Comparison of ENCODE assay signal across 8 cellular contexts in genomic region chr22:19120829-19121630, GRCh38. TPM values are rescaled to one million over a fixed set of nuclear protein-coding genes. Genes with fewer than 3 reads are reported as not detected.
DNase-seq lines count a peak whose midpoint lies in the region; TF ChIP-seq lines count a peak whose summit lies in the region.

No MANE protein-coding gene starts in this region.

- no peak overlapping the region for H2AFZ ChIP-seq in OCI-LY1 (ENCODE audit: low read length)

- H3K27ac ChIP-seq in OCI-LY1 (ENCODE audit: low read depth, low read length, poor library complexity, severe bottlenecking) (no peak overlapping the region), uterus (peak overlapping the region; percentile 84 to 90)

- H3K36me3 ChIP-seq in OCI-LY1 (ENCODE audit: insufficient read depth, low read length) (peaks cover under 1% of the 10 kb centered on the region; the same call in 1 of the 2 replicates), uterus (no peaks in the 10 kb centered on the region)

- no peaks in the 10 kb centered on the region for H3K9me3 ChIP-seq in OCI-LY1 (ENCODE audit: low read length)
- no peaks in the 10 kb centered on the region for H3K9me3 ChIP-seq in uterus

- H3K9me2 ChIP-seq in OCI-LY1 (ENCODE audit: low read depth, low read length), result no peaks in the 10 kb centered on the region

- peak overlapping the region; percentile 99 for H3K4me3 ChIP-seq in OCI-LY1 (ENCODE audit: low read depth, low read length, poor library complexity, severe bottlenecking)
- peak overlapping the region; percentile 84 to 85 for H3K4me3 ChIP-seq in uterus

- H3F3A ChIP-seq in OCI-LY1 (ENCODE audit: insufficient read depth, low read length), result no peaks in the 10 kb centered on the region

- H3K9ac ChIP-seq in OCI-LY1 (ENCODE audit: low read length), result peak overlapping the region; percentile 97

- H3K27me3 ChIP-seq in OCI-LY1 (ENCODE audit: insufficient read depth, low read length) (no peaks in the 10 kb centered on the region), uterus (no peaks in the 10 kb centered on the region)

- H3K4me1 ChIP-seq in OCI-LY1 (ENCODE audit: insufficient read depth, low read length, severe bottlenecking), result peaks cover 60% of the 10 kb centered on the region
- H3K4me1 ChIP-seq in uterus, result peaks cover 0 to 35% of the 10 kb centered on the region in 2 donors

- DNase-seq in activated T-cell treated with anti-CD3 and anti-CD28 coated beads for 24 hours (ENCODE audit: low read depth), result peak; percentile 26
- DNase-seq in activated T-cell treated with anti-CD3 and anti-CD28 coated beads for 4 hours, result no peak
- peak; percentile 59 for DNase-seq in cerebellum (ENCODE audit: low spot score)
- peak; percentile 20 to 46 for DNase-seq in lung microvascular endothelial cell (ENCODE audit: low read depth in 2 of 2)
- DNase-seq in uterus, result no peak
- no peak for DNase-seq in NCI-H2029 treated with DMSO at 0.1 percent for 48 hours (lab: John Stamatoyannopoulos, UW)
- DNase-seq in AML-193 (lab: John Stamatoyannopoulos, UW), result no peak

- no peaks in the 10 kb centered on the region for H4K20me1 ChIP-seq in OCI-LY1 (ENCODE audit: insufficient read depth, low read length)

- TF ChIP-seq POLR2A in uterus (IDR thresholded peaks at IDR 0.05), result no peak

- H3K4me2 ChIP-seq in OCI-LY1 (ENCODE audit: low read length), result peak overlapping the region; percentile 95

- no peak for TF ChIP-seq CTCF in OCI-LY1 (IDR thresholded peaks at IDR 0.05; ENCODE audit: low read length)
- no peak for TF ChIP-seq CTCF in uterus (IDR thresholded peaks at IDR 0.05)

- intact Hi-C loops in uterus (cut with DNase I; ENCODE audit: low total_unique reads), result no loop called here

- peaks cover 39% of the 10 kb centered on the region for H3K79me2 ChIP-seq in OCI-LY1 (ENCODE audit: insufficient read depth, low read length)

RNA-seq across cellular contexts. Expression of gene DGCR2, which starts 1.2 kb away (rescaled TPM):
- total RNA-seq in cerebellum (57.9 TPM), lung microvascular endothelial cell (28.3 and 37.5 TPM in 2 replicates), uterus (10 to 100 TPM; 18.2 to 88.9 (median 47.6) TPM)

RNA-seq across cellular contexts. Expression of gene TSSK2, which starts 10.1 kb away (rescaled TPM):
- total RNA-seq in cerebellum (not detected), lung microvascular endothelial cell (not detected in 2 replicates), uterus (under 1 TPM in 1 of 4 donors, not detected in 3; 0.30 TPM)

RNA-seq across cellular contexts. Expression of gene ESS2, which starts 23.4 kb away (rescaled TPM):
- total RNA-seq in cerebellum (10.3 TPM), lung microvascular endothelial cell (3.3 and 4.2 TPM in 2 replicates), uterus (10 to 100 TPM in 3 of 4 donors, 1 to 10 TPM in 1; 7.4 to 14.6 (median 12.3) TPM)

RNA-seq across cellular contexts. Expression of gene GSC2, which starts 29.1 kb away (rescaled TPM):
- not detected for total RNA-seq in cerebellum
- total RNA-seq in lung microvascular endothelial cell, result not detected in 2 replicates
- total RNA-seq in uterus, result not detected

RNA-seq across cellular contexts. Expression of gene SLC25A1, which starts 57.5 kb away (rescaled TPM):
- 16.3 TPM for total RNA-seq in cerebellum
- 47.1 and 61.9 TPM in 2 replicates for total RNA-seq in lung microvascular endothelial cell
- total RNA-seq in uterus, result 10 to 100 TPM in 3 of 4 donors, 1 to 10 TPM in 1; 4.7 to 42.7 (median 27.3) TPM

Comparison
In these comparisons a context has a peak if more than half of its experiments do, and no peak if none do; other contexts are left out.
1. DNase-seq: peak in activated T-cell treated with anti-CD3 and anti-CD28 coated beads for 24 hours (single experiment), cerebellum (single experiment) and lung microvascular endothelial cell (2 of 2); none in activated T-cell treated with anti-CD3 and anti-CD28 coated beads for 4 hours (single experiment), uterus (0 of 2), NCI-H2029 treated with DMSO at 0.1 percent for 48 hours (single experiment) and AML-193 (0 of 2).